Comparison of ENCODE assay signal across 1 cellular context in the genomic region with DNA sequence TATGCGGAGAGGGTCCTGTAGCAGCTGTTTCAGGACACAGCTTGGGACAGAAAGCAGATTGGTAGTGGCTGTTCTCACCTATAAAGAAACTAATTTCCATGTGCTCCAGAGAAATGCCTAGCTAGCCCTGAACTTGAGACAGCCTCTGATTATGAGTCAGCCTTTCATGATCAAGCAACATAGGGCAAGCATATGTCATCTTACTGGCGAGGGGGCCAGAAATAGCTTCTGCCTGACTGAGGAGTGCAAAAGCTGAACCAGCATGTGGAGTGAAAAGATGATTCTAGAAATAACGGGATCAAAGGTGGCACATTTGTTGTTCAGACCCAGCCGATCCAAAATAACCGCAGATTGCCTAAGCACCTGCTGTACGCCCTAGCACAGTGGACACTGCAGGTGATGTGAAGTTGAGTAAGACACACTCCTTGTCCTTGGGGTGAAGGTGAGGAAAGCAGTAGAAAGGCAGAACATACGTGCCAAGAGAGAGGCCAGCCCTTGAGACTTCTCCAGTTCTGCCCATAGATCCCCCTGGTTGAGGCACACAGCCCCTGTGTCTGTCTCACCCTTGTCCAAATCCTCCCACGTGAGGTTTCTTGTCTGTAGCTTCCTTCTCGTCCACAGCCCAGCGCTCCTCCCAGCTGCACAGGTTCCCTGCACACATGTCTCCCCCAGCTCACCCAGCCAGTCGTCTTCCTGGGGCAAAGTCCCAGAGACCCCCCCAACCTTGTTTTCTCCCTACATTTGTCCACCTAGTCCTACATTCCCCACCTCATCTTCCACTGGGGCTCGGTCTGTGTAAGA.
A peak's percentile ranks its signal among the peaks of the same experiment; 100 is the strongest.
TF ChIP-seq lines count a peak whose summit lies in the region.

No MANE protein-coding gene starts in this region.

TF ChIP-seq in HEK293, 187 proteins besides CTCF, POLR2A, EP300 and RAD21 (continued from another document):
- TF ChIP-seq, protein P1, sequence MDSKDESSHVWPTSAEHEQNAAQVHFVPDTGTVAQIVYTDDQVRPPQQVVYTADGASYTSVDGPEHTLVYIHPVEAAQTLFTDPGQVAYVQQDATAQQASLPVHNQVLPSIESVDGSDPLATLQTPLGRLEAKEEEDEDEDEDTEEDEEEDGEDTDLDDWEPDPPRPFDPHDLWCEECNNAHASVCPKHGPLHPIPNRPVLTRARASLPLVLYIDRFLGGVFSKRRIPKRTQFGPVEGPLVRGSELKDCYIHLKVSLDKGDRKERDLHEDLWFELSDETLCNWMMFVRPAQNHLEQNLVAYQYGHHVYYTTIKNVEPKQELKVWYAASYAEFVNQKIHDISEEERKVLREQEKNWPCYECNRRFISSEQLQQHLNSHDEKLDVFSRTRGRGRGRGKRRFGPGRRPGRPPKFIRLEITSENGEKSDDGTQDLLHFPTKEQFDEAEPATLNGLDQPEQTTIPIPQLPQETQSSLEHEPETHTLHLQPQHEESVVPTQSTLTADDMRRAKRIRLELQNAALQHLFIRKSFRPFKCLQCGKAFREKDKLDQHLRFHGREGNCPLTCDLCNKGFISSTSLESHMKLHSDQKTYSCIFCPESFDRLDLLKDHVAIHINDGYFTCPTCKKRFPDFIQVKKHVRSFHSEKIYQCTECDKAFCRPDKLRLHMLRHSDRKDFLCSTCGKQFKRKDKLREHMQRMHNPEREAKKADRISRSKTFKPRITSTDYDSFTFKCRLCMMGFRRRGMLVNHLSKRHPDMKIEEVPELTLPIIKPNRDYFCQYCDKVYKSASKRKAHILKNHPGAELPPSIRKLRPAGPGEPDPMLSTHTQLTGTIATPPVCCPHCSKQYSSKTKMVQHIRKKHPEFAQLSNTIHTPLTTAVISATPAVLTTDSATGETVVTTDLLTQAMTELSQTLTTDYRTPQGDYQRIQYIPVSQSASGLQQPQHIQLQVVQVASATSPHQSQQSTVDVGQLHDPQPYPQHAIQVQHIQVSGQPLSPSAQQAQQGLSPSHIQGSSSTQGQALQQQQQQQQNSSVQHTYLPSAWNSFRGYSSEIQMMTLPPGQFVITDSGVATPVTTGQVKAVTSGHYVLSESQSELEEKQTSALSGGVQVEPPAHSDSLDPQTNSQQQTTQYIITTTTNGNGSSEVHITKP (tag by site-specific recombination; IDR thresholded peaks at IDR 0.05), result peak; percentile 73
- TF ChIP-seq, protein P2, sequence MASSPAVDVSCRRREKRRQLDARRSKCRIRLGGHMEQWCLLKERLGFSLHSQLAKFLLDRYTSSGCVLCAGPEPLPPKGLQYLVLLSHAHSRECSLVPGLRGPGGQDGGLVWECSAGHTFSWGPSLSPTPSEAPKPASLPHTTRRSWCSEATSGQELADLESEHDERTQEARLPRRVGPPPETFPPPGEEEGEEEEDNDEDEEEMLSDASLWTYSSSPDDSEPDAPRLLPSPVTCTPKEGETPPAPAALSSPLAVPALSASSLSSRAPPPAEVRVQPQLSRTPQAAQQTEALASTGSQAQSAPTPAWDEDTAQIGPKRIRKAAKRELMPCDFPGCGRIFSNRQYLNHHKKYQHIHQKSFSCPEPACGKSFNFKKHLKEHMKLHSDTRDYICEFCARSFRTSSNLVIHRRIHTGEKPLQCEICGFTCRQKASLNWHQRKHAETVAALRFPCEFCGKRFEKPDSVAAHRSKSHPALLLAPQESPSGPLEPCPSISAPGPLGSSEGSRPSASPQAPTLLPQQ (tag by site-specific recombination; IDR thresholded peaks at IDR 0.05), result peak; percentile 34; the same call in 1 of the 2 replicates
- TF ChIP-seq PRDM4 (tag by site-specific recombination; IDR thresholded peaks at IDR 0.05), result no peak
- no peak for TF ChIP-seq ZNF112 (tag by site-specific recombination; IDR thresholded peaks at IDR 0.05)
- no peak for TF ChIP-seq WT1 (tag by site-specific recombination; IDR thresholded peaks at IDR 0.05)
- TF ChIP-seq ZNF138 (tag by site-specific recombination; IDR thresholded peaks at IDR 0.05; ENCODE audit: borderline replicate concordance), result no peak
